10 cellular contexts compared by ENCODE assay signal in the genomic region with DNA sequence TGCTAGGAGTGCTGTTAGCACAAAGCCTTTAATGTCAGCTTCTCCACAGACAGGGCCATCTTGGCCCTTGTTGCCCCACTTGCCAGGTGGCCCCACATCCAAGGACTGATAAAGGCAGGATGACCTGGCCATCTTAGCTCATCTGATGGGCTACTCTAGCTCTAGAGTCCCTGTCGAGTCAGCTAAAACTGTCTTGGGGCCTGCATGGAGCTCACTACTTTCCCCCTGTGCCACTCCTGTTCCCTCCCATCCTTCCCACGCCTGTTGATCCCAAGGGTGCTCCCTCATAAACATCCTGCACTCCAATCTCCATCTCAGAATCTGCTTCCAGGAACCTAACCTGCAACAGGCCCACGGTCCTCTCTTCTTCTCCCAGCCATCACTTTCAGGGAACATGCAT. TPM values are rescaled to one million over a fixed set of nuclear protein-coding genes. Genes with fewer than 3 reads are reported as not detected.
DNase-seq lines count a peak whose midpoint lies in the region; ATAC-seq and TF ChIP-seq lines count a peak whose summit lies in the region.
"Had no signal": no experiment of that assay in that cellular context is flagged by ENCODE, and none has a peak within 500 bp of the region (broad histone marks: within the 10 kb centered on the region; RNA-seq: fewer than 3 reads in every experiment).

No MANE protein-coding gene starts in this region.

- H3K27ac Mint-ChIP-seq in WTC11, result no peak overlapping the region
- H3K27ac Mint-ChIP-seq in stimulated activated memory B cell treated with anti-CD40 and anti-IgM and Interleukin-4, amounts not matched to agents 10 μg/mL and 1 μg/mL and 100 μg/mL, for 72 hours, result peak overlapping the region; percentile 90

- H3K4me3 Mint-ChIP-seq in WTC11, result peak overlapping the region; percentile 68
- H3K4me3 Mint-ChIP-seq in stimulated activated memory B cell treated with anti-CD40 and anti-IgM and Interleukin-4, amounts not matched to agents 10 μg/mL and 1 μg/mL and 100 μg/mL, for 72 hours, result peak overlapping the region; percentile 77

- peak overlapping the region in 1 of 2 experiments; percentile 72; a peak in 1 of 4 replicates for H3K27ac ChIP-seq in SK-N-SH (ENCODE audit: low read depth in 2 of 2, low read length in 1 of 2)
- no peak overlapping the region for H3K27ac ChIP-seq in iPS-20b (ENCODE audit: low read length)

- CTCF ChIA-PET in SK-N-SH (lab: Yijun Ruan, JAX), result interaction anchor here (0.9 kb wide), 1 partner anchor 85 kb away, joined by 3 read pairs; no protein-coding TSS in a partner anchor
- CTCF ChIA-PET in WTC11 (lab: Charles Lee), result interaction anchor here (0.6 to 0.9 kb wide), 3 partner anchors 33 to 244 kb away, joined by 3 read pairs; no protein-coding TSS in a partner anchor

- no peak overlapping the region for H3K9ac ChIP-seq in SK-N-SH
- no peak overlapping the region for H3K9ac ChIP-seq in iPS-20b (ENCODE audit: low read depth, low read length)

- no peaks in the 10 kb centered on the region for H3K36me3 ChIP-seq in SK-N-SH (replicated peaks in 1 of 2; ENCODE audit: control insufficient read depth in 1 of 2, insufficient read depth in 2 of 2, low read length in 1 of 2)
- no peaks in the 10 kb centered on the region for H3K36me3 ChIP-seq in iPS-20b (ENCODE audit: insufficient read depth, low read depth, low read length)

- no peaks in the 10 kb centered on the region for H4K20me1 ChIP-seq in SK-N-SH (ENCODE audit: insufficient read depth)

- 94% methylated on average over 3 of the region's 3 CpGs for WGBS in SK-N-SH (ENCODE audit: low lambda C conversion rate)

- no peaks in the 10 kb centered on the region for H3K79me2 ChIP-seq in SK-N-SH (ENCODE audit: insufficient read depth)

- no peaks in the 10 kb centered on the region for H3K27me3 ChIP-seq in SK-N-SH (ENCODE audit: insufficient read depth)
- peaks cover 40% of the 10 kb centered on the region for H3K27me3 ChIP-seq in iPS-20b (ENCODE audit: insufficient read depth, low read length)

- TF ChIP-seq RAD21 in SK-N-SH (IDR thresholded peaks at IDR 0.05; ENCODE audit: low read length), result no peak

- H2AFZ ChIP-seq in SK-N-SH (ENCODE audit: low read depth), result peak overlapping the region; percentile 85; the same call in 1 of the 2 replicates

- H3K9me3 ChIP-seq in SK-N-SH, result no peaks in the 10 kb centered on the region
- H3K9me3 ChIP-seq in iPS-20b (ENCODE audit: insufficient read depth, low read depth, low read length), result no peaks in the 10 kb centered on the region

- TF ChIP-seq CTCF in SK-N-SH (IDR thresholded peaks at IDR 0.05) (no peak), WTC11 (IDR thresholded peaks at IDR 0.05) (no peak)

- H3K4me1 Mint-ChIP-seq in WTC11, result peaks cover 11% of the 10 kb centered on the region
- peaks cover 56% of the 10 kb centered on the region for H3K4me1 Mint-ChIP-seq in stimulated activated memory B cell treated with anti-CD40 and anti-IgM and Interleukin-4, amounts not matched to agents 10 μg/mL and 1 μg/mL and 100 μg/mL, for 72 hours

- ATAC-seq in SK-N-SH treated with all-trans-retinoic acid at 6 μM for 48 hours (no peak), WTC11 (no peak), left lobe of liver (no peak)
- no peak for ATAC-seq in stimulated activated memory B cell treated with anti-CD40 and anti-IgM and Interleukin-4, amounts not matched to agents 10 μg/mL and 1 μg/mL and 100 μg/mL, for 72 hours

- no peak overlapping the region for H3K4me2 ChIP-seq in SK-N-SH

- peaks cover 0 to 23% of the 10 kb centered on the region in 2 experiments; a peak in 2 of 4 replicates for H3K4me1 ChIP-seq in SK-N-SH (ENCODE audit: control insufficient read depth in 1 of 2, insufficient read depth in 2 of 2, low read depth in 1 of 2, low read length in 1 of 2)
- H3K4me1 ChIP-seq in iPS-20b (ENCODE audit: insufficient read depth, low read length), result no peaks in the 10 kb centered on the region

- no peak for TF ChIP-seq EP300 in SK-N-SH (IDR thresholded peaks at IDR 0.05; ENCODE audit: borderline replicate concordance in 1 of 2, low read depth in 1 of 2, low read length in 1 of 2)

- 0 out of 2 replicates have a peak, but pooled peaks cover 3% of the 10 kb centered on the region for H3K9me3 Mint-ChIP-seq in WTC11
- no peaks in the 10 kb centered on the region for H3K9me3 Mint-ChIP-seq in stimulated activated memory B cell treated with anti-CD40 and anti-IgM and Interleukin-4, amounts not matched to agents 10 μg/mL and 1 μg/mL and 100 μg/mL, for 72 hours

- H3F3A ChIP-seq in SK-N-SH (replicated peaks; ENCODE audit: insufficient read depth), result no peaks in the 10 kb centered on the region

- POLR2A ChIA-PET in SK-N-SH (lab: Yijun Ruan, JAX) (interaction anchor here (0.6 to 1.9 kb wide), 3 partner anchors 9 to 197 kb away, joined by 4 to 12 read pairs (median 7); a partner anchor contains a TSS), WTC11 (lab: Charles Lee) (interaction anchor here (1.4 kb wide), 1 partner anchor 11 kb away, joined by 3 read pairs; no protein-coding TSS in a partner anchor)

- no peaks in the 10 kb centered on the region for H3K9me2 ChIP-seq in SK-N-SH

- peak; percentile 17 for DNase-seq in SK-N-SH
- DNase-seq in WTC11 (ENCODE audit: low spot score), result no peak
- DNase-seq in retina, result no peak
- no peak for DNase-seq in left lobe of liver (ENCODE audit: low spot score)
- no peak for DNase-seq in NCI-H2081 (lab: John Stamatoyannopoulos, UW)

- H3K4me3 ChIP-seq in SK-N-SH (ENCODE audit: low read depth in 2 of 2, low read length in 1 of 2) (no peak overlapping the region), iPS-20b (ENCODE audit: low read length) (peak overlapping the region; percentile 66; the same call in 1 of the 2 replicates)

- H3K36me3 Mint-ChIP-seq in WTC11, result no peaks in the 10 kb centered on the region
- peaks cover 14% of the 10 kb centered on the region for H3K36me3 Mint-ChIP-seq in stimulated activated memory B cell treated with anti-CD40 and anti-IgM and Interleukin-4, amounts not matched to agents 10 μg/mL and 1 μg/mL and 100 μg/mL, for 72 hours

- H3K27me3 Mint-ChIP-seq in WTC11 (ENCODE audit: low read depth), result peaks cover 48% of the 10 kb centered on the region
- H3K27me3 Mint-ChIP-seq in stimulated activated memory B cell treated with anti-CD40 and anti-IgM and Interleukin-4, amounts not matched to agents 10 μg/mL and 1 μg/mL and 100 μg/mL, for 72 hours, result no peaks in the 10 kb centered on the region

TF ChIP-seq in SK-N-SH, 30 proteins besides CTCF, POLR2A, EP300 and RAD21 (continues in another document):
- TF ChIP-seq MEF2A (IDR thresholded peaks at IDR 0.05; ENCODE audit: borderline replicate concordance, low read depth) (no peak), YY1 (IDR thresholded peaks at IDR 0.05; ENCODE audit: low read depth) (no peak), NFIC (IDR thresholded peaks at IDR 0.05; ENCODE audit: borderline replicate concordance) (no peak), POLR2AphosphoS5 (IDR thresholded peaks at IDR 0.05; ENCODE audit: low read depth, low read length) (no peak)
- TF ChIP-seq, protein P1, sequence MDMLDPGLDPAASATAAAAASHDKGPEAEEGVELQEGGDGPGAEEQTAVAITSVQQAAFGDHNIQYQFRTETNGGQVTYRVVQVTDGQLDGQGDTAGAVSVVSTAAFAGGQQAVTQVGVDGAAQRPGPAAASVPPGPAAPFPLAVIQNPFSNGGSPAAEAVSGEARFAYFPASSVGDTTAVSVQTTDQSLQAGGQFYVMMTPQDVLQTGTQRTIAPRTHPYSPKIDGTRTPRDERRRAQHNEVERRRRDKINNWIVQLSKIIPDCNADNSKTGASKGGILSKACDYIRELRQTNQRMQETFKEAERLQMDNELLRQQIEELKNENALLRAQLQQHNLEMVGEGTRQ (IDR thresholded peaks at IDR 0.05; ENCODE audit: borderline replicate concordance, low read depth, low read length), result no peak

TF ChIP-seq in SK-N-SH treated with all-trans-retinoic acid at 6 μM for 48 hours, 23 proteins besides CTCF, POLR2A, EP300 and RAD21 (continues in another document):
- TF ChIP-seq TOX (CRISPR knock-in tag; IDR thresholded peaks at IDR 0.05; ENCODE audit: borderline replicate concordance), result no peak
- TF ChIP-seq ZNF565 (CRISPR knock-in tag; conservative IDR thresholded peaks at IDR 0.05; ENCODE audit: low read depth), result no peak
- no peak for TF ChIP-seq OSR1 (CRISPR knock-in tag; IDR thresholded peaks at IDR 0.05)
- no peak for TF ChIP-seq ZNF8 (CRISPR knock-in tag; IDR thresholded peaks at IDR 0.05)
- TF ChIP-seq GLIS3 (CRISPR knock-in tag; IDR thresholded peaks at IDR 0.05), result no peak
- TF ChIP-seq ZC3H10 (CRISPR knock-in tag; IDR thresholded peaks at IDR 0.05), result no peak
- no peak for TF ChIP-seq CSDC2 (CRISPR knock-in tag; IDR thresholded peaks at IDR 0.05)

TF ChIP-seq in WTC11, 78 proteins besides CTCF, POLR2A, EP300 and RAD21 (continues in another document):
- no peak for TF ChIP-seq OVOL2 (CRISPR knock-in tag; IDR thresholded peaks at IDR 0.05; ENCODE audit: borderline replicate concordance)

RNA-seq across cellular contexts. Expression of a gene that starts 0.7 kb away (rescaled TPM):
- 5.7 and 6.2 TPM in 2 replicates for polyA plus RNA-seq in SK-N-SH (2012; rRNA removed)
- 4.4 and 6.3 TPM in 2 replicates for polyA plus RNA-seq in SK-N-SH (2012; cell fraction: cytosol; rRNA removed)
- polyA plus RNA-seq in SK-N-SH (2012; cell fraction: nucleus; rRNA removed), result 2.7 and 2.9 TPM in 2 replicates
- total RNA-seq in WTC11 (2021), result 9.9 to 13.9 TPM (median 13.1 TPM) in 3 replicates
- 2.1 TPM for total RNA-seq in left lobe of liver

RNA-seq across cellular contexts. Expression of a gene that starts 31.4 kb away (rescaled TPM):
- polyA plus RNA-seq in SK-N-SH (2012; rRNA removed), result 0.07 TPM in 1 of 2 replicates, not detected in the other
- polyA plus RNA-seq in SK-N-SH (2012; cell fraction: cytosol; rRNA removed), result not detected in 2 replicates
- polyA plus RNA-seq in SK-N-SH (2012; cell fraction: nucleus; rRNA removed), result 0.05 TPM in 1 of 2 replicates, not detected in the other
- 0.60 to 1.7 TPM (median 1.4 TPM) in 3 replicates for total RNA-seq in WTC11 (2021)
- 0.23 TPM for total RNA-seq in left lobe of liver
- total RNA-seq: dermis microvascular lymphatic vessel endothelial cell, myocyte had no signal

RNA-seq across cellular contexts. Expression of a gene that starts 48.6 kb away (rescaled TPM):
- polyA plus RNA-seq in SK-N-SH (2012; rRNA removed), result 27.2 and 28.3 TPM in 2 replicates
- 17.6 and 18.1 TPM in 2 replicates for polyA plus RNA-seq in SK-N-SH (2012; cell fraction: cytosol; rRNA removed)
- polyA plus RNA-seq in SK-N-SH (2012; cell fraction: nucleus; rRNA removed), result 123 and 132 TPM in 2 replicates
- total RNA-seq in WTC11 (2021) (57.4 to 63.6 TPM (median 63.3 TPM) in 3 replicates), left lobe of liver (22.5 TPM)
